In the genomic region with DNA sequence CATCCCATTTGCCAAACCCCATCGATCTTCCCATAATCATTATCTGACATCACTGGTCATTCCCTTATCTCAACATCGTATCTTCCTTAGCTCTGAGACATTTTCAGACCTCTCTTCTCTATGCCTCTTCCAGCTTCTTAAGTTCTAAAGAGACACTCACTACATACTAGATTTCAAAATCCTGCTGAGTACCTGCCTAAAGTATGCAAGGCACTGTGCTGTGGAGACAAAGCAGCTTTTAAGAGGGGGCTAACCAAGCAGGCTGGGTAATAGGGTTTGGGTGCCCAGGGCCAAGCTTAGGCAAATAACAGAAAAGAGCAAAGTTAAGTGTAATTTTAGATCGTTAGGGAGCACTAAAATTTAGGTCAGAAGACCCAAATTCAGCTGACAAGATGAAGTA, we compare ENCODE assay signal across 18 cellular contexts. TPM values are rescaled to one million over a fixed set of nuclear protein-coding genes. Genes with fewer than 3 reads are reported as not detected.
DNase-seq lines count a peak whose midpoint lies in the region; ATAC-seq and TF ChIP-seq lines count a peak whose summit lies in the region.
"Had no signal": no experiment of that assay in that cellular context is flagged by ENCODE, and none has a peak within 500 bp of the region (broad histone marks: within the 10 kb centered on the region; RNA-seq: fewer than 3 reads in every experiment).

No MANE protein-coding gene starts in this region.

- BruUV-seq in Caco-2 (replicated peaks; lab: Mats Ljungman, UMichigan): no TSS peak

- H3K36me3 ChIP-seq in BJ (ENCODE audit: control insufficient read depth, insufficient read depth, low read length) (no peaks in the 10 kb centered on the region; the same call in 1 of the 2 replicates), H7 (replicated peaks; ENCODE audit: control insufficient read depth, insufficient read depth, low read length) (no peaks in the 10 kb centered on the region), Caco-2 (ENCODE audit: control insufficient read depth, insufficient read depth, low read length) (no peaks in the 10 kb centered on the region)
- H3K36me3 ChIP-seq in naive thymus-derived CD4-positive, alpha-beta T cell (ENCODE audit: control insufficient read depth in 2 of 3, insufficient read depth in 3 of 3, low read length in 3 of 3): peaks cover 0 to 10% (median 0%) of the 10 kb centered on the region in 3 experiments

- CTCF ChIA-PET in BJ (lab: Yijun Ruan, JAX) (interaction anchor here (0.7 to 2.6 kb wide), 8 partner anchors 16 to 1572 kb away, joined by 3 to 14 read pairs (median 3); no protein-coding TSS in a partner anchor), Caco-2 (lab: Charles Lee) (no interaction called here)
- CTCF ChIA-PET in naive thymus-derived CD4-positive, alpha-beta T cell (lab: Charles Lee): no interaction called here

- H3K27me3 Mint-ChIP-seq in chondrocyte (ENCODE audit: low read depth): no peaks in the 10 kb centered on the region
- no peaks in the 10 kb centered on the region for H3K27me3 Mint-ChIP-seq in naive thymus-derived CD4-positive, alpha-beta T cell
- no peaks in the 10 kb centered on the region for H3K27me3 Mint-ChIP-seq in Caco-2 (ENCODE audit: insufficient read depth, unreplicated experiment)
- no peaks in the 10 kb centered on the region for H3K27me3 Mint-ChIP-seq in activated T-cell treated with anti-CD3 and anti-CD28 coated beads, Interleukin-2, amount 50 U/mL, for 4 hours (ENCODE audit: low read depth)

- peak overlapping the region; percentile 17 for H3K27ac Mint-ChIP-seq in chondrocyte (ENCODE audit: unreplicated experiment)
- H3K27ac Mint-ChIP-seq in naive thymus-derived CD4-positive, alpha-beta T cell: peak overlapping the region in 6 of 9 donors; percentile 10 to 76 (median 64)
- H3K27ac Mint-ChIP-seq in Caco-2 (ENCODE audit: unreplicated experiment): no peak overlapping the region

- no peaks in the 10 kb centered on the region for H3K9me3 Mint-ChIP-seq in chondrocyte (ENCODE audit: low read depth)
- H3K9me3 Mint-ChIP-seq in naive thymus-derived CD4-positive, alpha-beta T cell: peaks cover 0 to 1% (median 0%) of the 10 kb centered on the region in 11 donors
- H3K9me3 Mint-ChIP-seq in Caco-2 (ENCODE audit: unreplicated experiment): no peaks in the 10 kb centered on the region
- H3K9me3 Mint-ChIP-seq in activated T-cell treated with anti-CD3 and anti-CD28 coated beads, Interleukin-2, amount 50 U/mL, for 4 hours: no peaks in the 10 kb centered on the region

- POLR2A ChIA-PET in BJ (lab: Charles Lee) (interaction anchor here (1.1 kb wide), 1 partner anchor 19 kb away, joined by 3 read pairs; no protein-coding TSS in a partner anchor), Caco-2 (lab: Charles Lee) (no interaction called here)
- POLR2A ChIA-PET in naive thymus-derived CD4-positive, alpha-beta T cell (lab: Charles Lee): interaction anchor here (1.4 kb wide), 1 partner anchor 63 kb away, joined by 7 read pairs; a partner anchor contains a TSS

- no peak overlapping the region for H3K4me3 ChIP-seq in BJ (ENCODE audit: low read depth, low read length)
- no peak overlapping the region for H3K4me3 ChIP-seq in H7 (ENCODE audit: insufficient read depth, low read depth, low read length)
- H3K4me3 ChIP-seq in naive thymus-derived CD4-positive, alpha-beta T cell (ENCODE audit: low read length): no peak overlapping the region
- no peak overlapping the region for H3K4me3 ChIP-seq in Caco-2 (ENCODE audit: low read depth, low read length)
- H3K4me3 ChIP-seq: coronary artery had no signal

- no peaks in the 10 kb centered on the region for H3K27me3 ChIP-seq in BJ (ENCODE audit: control insufficient read depth, insufficient read depth, low read length)
- H3K27me3 ChIP-seq in H7 (ENCODE audit: control insufficient read depth, insufficient read depth, low read length): no peaks in the 10 kb centered on the region
- H3K27me3 ChIP-seq in naive thymus-derived CD4-positive, alpha-beta T cell (ENCODE audit: control insufficient read depth in 2 of 2, insufficient read depth in 2 of 2, low read length in 2 of 2): no peaks in the 10 kb centered on the region
- H3K27me3 ChIP-seq in Caco-2 (replicated peaks; ENCODE audit: control insufficient read depth, insufficient read depth, low read length): no peaks in the 10 kb centered on the region

- H3K27ac ChIP-seq in naive thymus-derived CD4-positive, alpha-beta T cell (ENCODE audit: low read depth, low read length): no peak overlapping the region
- H3K27ac ChIP-seq: coronary artery had no signal

- peak; percentile 47 for DNase-seq in BJ (ENCODE audit: low read depth)
- DNase-seq in H7: peak; percentile 7
- no peak for DNase-seq in chondrocyte (ENCODE audit: low spot score)
- no peak for DNase-seq in naive thymus-derived CD4-positive, alpha-beta T cell
- no peak for DNase-seq in Caco-2
- no peak for DNase-seq in germinal center (ENCODE audit: low spot score)
- no peak for DNase-seq in activated T-cell treated with anti-CD3 and anti-CD28 coated beads, Interleukin-2, amount 50 U/mL, for 4 hours
- DNase-seq: activated CD4-positive, alpha-beta T cell treated with anti-CD3 and anti-CD28 coated beads, Interleukin-2, amount 50 U/mL, for 4 hours; activated naive CD4-positive, alpha-beta T cell; GOT3; left ventricle myocardium superior; MV-4-11; NCI-H345; stimulated activated CD4-positive, alpha-beta T cell treated with anti-CD3 and anti-CD28 coated beads, Interleukin-2, amount 100 ng/mL, for 24 hours; stimulated activated naive CD4-positive, alpha-beta T cell treated with Interleukin-2 at 50 U/mL for 16 hours; T-helper 1 cell had no signal

- TF ChIP-seq CTCF in BJ (IDR thresholded peaks at IDR 0.05; ENCODE audit: insufficient read depth, low read depth, low read length) (no peak), chondrocyte (IDR thresholded peaks at IDR 0.05) (no peak), Caco-2 (IDR thresholded peaks at IDR 0.05; ENCODE audit: insufficient read depth in 1 of 2, low read depth in 1 of 2, low read length in 1 of 2, severe bottlenecking in 1 of 2, unreplicated experiment in 1 of 2) (no peak)

- H3K9me3 ChIP-seq in naive thymus-derived CD4-positive, alpha-beta T cell (ENCODE audit: control insufficient read depth in 2 of 3, low read length in 3 of 3): no peaks in the 10 kb centered on the region
- no peaks in the 10 kb centered on the region for H3K9me3 ChIP-seq in Caco-2

- ATAC-seq in naive thymus-derived CD4-positive, alpha-beta T cell: no peak
- ATAC-seq in HG03469 (IDR thresholded peaks at IDR 0.05; ENCODE audit: unreplicated experiment): no peak
- no peak for ATAC-seq in activated T-cell treated with anti-CD3 and anti-CD28 coated beads, Interleukin-2, amount 50 U/mL, for 4 hours
- ATAC-seq: left ventricle myocardium superior had no signal

- H3K4me3 Mint-ChIP-seq in chondrocyte (ENCODE audit: unreplicated experiment): no peak overlapping the region
- H3K4me3 Mint-ChIP-seq in naive thymus-derived CD4-positive, alpha-beta T cell: no peak overlapping the region
- H3K4me3 Mint-ChIP-seq in Caco-2 (ENCODE audit: unreplicated experiment): no peak overlapping the region
- no peak overlapping the region for H3K4me3 Mint-ChIP-seq in activated T-cell treated with anti-CD3 and anti-CD28 coated beads, Interleukin-2, amount 50 U/mL, for 4 hours

- intact Hi-C loops in naive thymus-derived CD4-positive, alpha-beta T cell (cut with micrococcal nuclease): loop anchor here (5.0 to 10.0 kb wide), 3 partner anchors 939 to 1962 kb away; a partner anchor contains a TSS
- intact Hi-C loops in Caco-2 (cut with micrococcal nuclease; ENCODE audit: unreplicated experiment): loop anchor here (5.0 kb wide), 1 partner anchor 333 kb away; no protein-coding TSS in a partner anchor

- peaks cover 18 to 23% of the 10 kb centered on the region in 2 donors for H3K4me1 ChIP-seq in naive thymus-derived CD4-positive, alpha-beta T cell (ENCODE audit: control insufficient read depth in 2 of 2, insufficient read depth in 2 of 2, low read length in 2 of 2)
- H3K4me1 ChIP-seq in Caco-2: peaks cover 12% of the 10 kb centered on the region

- peaks cover 42% of the 10 kb centered on the region for H3K4me1 Mint-ChIP-seq in chondrocyte (ENCODE audit: low read depth)
- peaks cover 21 to 55% (median 45%) of the 10 kb centered on the region in 7 donors for H3K4me1 Mint-ChIP-seq in naive thymus-derived CD4-positive, alpha-beta T cell
- peaks cover 21% of the 10 kb centered on the region for H3K4me1 Mint-ChIP-seq in Caco-2 (ENCODE audit: low read depth, unreplicated experiment)
- peaks cover 34% of the 10 kb centered on the region for H3K4me1 Mint-ChIP-seq in activated T-cell treated with anti-CD3 and anti-CD28 coated beads, Interleukin-2, amount 50 U/mL, for 4 hours (ENCODE audit: low read depth)

- H3K36me3 Mint-ChIP-seq in chondrocyte (ENCODE audit: low read depth): peaks cover 2% of the 10 kb centered on the region
- peaks cover 0 to 23% (median 4%) of the 10 kb centered on the region in 5 donors for H3K36me3 Mint-ChIP-seq in naive thymus-derived CD4-positive, alpha-beta T cell
- peaks cover 5% of the 10 kb centered on the region for H3K36me3 Mint-ChIP-seq in Caco-2 (ENCODE audit: insufficient read depth, unreplicated experiment)
- peaks cover 15% of the 10 kb centered on the region for H3K36me3 Mint-ChIP-seq in activated T-cell treated with anti-CD3 and anti-CD28 coated beads, Interleukin-2, amount 50 U/mL, for 4 hours (ENCODE audit: insufficient read depth)

RNA-seq across cellular contexts. Expression of a gene that starts 3.4 kb away (rescaled TPM):
- 25.9 and 94.0 TPM in 2 replicates for polyA plus RNA-seq in BJ (2011; rRNA removed)
- polyA minus RNA-seq in BJ (2011; rRNA and poly(A)+ RNA removed): 20.3 and 23.1 TPM in 2 replicates
- 84.3 and 105 TPM in 2 replicates for total RNA-seq in H7 (2014; rRNA removed; shearing (Covaris generic))
- total RNA-seq in chondrocyte: 82.6 to 93.7 TPM (median 85.5 TPM) in 3 replicates
- total RNA-seq in naive thymus-derived CD4-positive, alpha-beta T cell: 10 to 100 TPM; 18.8 to 97.0 (median 21.2) TPM
- polyA plus RNA-seq in naive thymus-derived CD4-positive, alpha-beta T cell: 10 to 100 TPM; 67.0 to 78.7 TPM
- 116 and 125 TPM in 2 replicates for total RNA-seq in Caco-2 (2022)
- 100 to 1,000 TPM; 164 to 177 (median 170) TPM for total RNA-seq in activated T-cell treated with anti-CD3 and anti-CD28 coated beads, Interleukin-2, amount 50 U/mL, for 4 hours

Comparison
In these comparisons a context has a peak if more than half of its experiments do, and no peak if none do; other contexts are left out.
1. DNase-seq: peak in BJ (single experiment) and H7 (single experiment); none in chondrocyte (single experiment), naive thymus-derived CD4-positive, alpha-beta T cell (0 of 9), Caco-2 (0 of 2), germinal center (single experiment) and activated T-cell treated with anti-CD3 and anti-CD28 coated beads, Interleukin-2, amount 50 U/mL, for 4 hours (single experiment).